In genomic region chr6:170435766-170436165, GRCh38 we compare ENCODE assay signal across 24 cellular contexts.
"Had no signal": no experiment of that assay in that cellular context is flagged by ENCODE, and none has a peak within 500 bp of the region (broad histone marks: within the 10 kb centered on the region; RNA-seq: fewer than 3 reads in every experiment).

No MANE protein-coding gene starts in this region.

- H3K9me3 ChIP-seq: Peyer's patch, SJSA1 had no signal

- H3K27ac Mint-ChIP-seq: activated CD4-positive, alpha-beta T cell treated with anti-CD3 and anti-CD28 coated beads, Interleukin-2, amount 10 ng/mL, durations not matched to agents 24 days and 14 days; activated naive CD4-positive, alpha-beta T cell treated with anti-CD3 and anti-CD28 coated beads for 36 hours; activated naive CD8-positive, alpha-beta T cell; activated T-helper 17 cell treated with anti-CD3 and anti-CD28 coated beads, Interleukin-2, amount 50 U/mL, for 72 hours; T-helper 1 cell treated with Interleukin-12 subunit alpha and Interleukin-12 subunit beta and Interleukin-4 antibody, amounts not matched to agents 30 μg/mL and 1 μg/mL, for 36 hours; WTC11 had no signal

- H3K4me3 Mint-ChIP-seq: activated CD4-positive, alpha-beta T cell treated with anti-CD3 and anti-CD28 coated beads, Interleukin-2, amount 10 ng/mL, durations not matched to agents 24 days and 14 days; activated naive CD4-positive, alpha-beta T cell treated with anti-CD3 and anti-CD28 coated beads for 36 hours; activated naive CD8-positive, alpha-beta T cell; activated T-helper 17 cell treated with anti-CD3 and anti-CD28 coated beads, Interleukin-2, amount 50 U/mL, for 72 hours; brain; T-helper 1 cell treated with Interleukin-12 subunit alpha and Interleukin-12 subunit beta and Interleukin-4 antibody, amounts not matched to agents 30 μg/mL and 1 μg/mL, for 36 hours; WTC11 had no signal

- ATAC-seq: activated T-helper 17 cell treated with anti-CD3 and anti-CD28 coated beads, Interleukin-2, amount 50 U/mL, for 72 hours; SK-N-SH treated with all-trans-retinoic acid at 6 μM for 48 hours; WTC11 had no signal

- H3K27me3 ChIP-seq: Peyer's patch, SJSA1 had no signal

- H3K4me1 Mint-ChIP-seq: activated CD4-positive, alpha-beta T cell treated with anti-CD3 and anti-CD28 coated beads, Interleukin-2, amount 10 ng/mL, durations not matched to agents 24 days and 14 days; activated T-helper 17 cell treated with anti-CD3 and anti-CD28 coated beads, Interleukin-2, amount 50 U/mL, for 72 hours had no signal

- H3K36me3 ChIP-seq: Peyer's patch, SJSA1 had no signal

- DNase-seq: activated CD4-positive, alpha-beta T cell treated with anti-CD3 and anti-CD28 coated beads, Interleukin-2, amount 10 ng/mL, durations not matched to agents 24 days and 14 days; activated CD4-positive, alpha-beta T cell treated with anti-CD3 and anti-CD28 coated beads, Interleukin-2, amount 50 U/mL, for 48 hours; activated CD4-positive, CD25-positive, alpha-beta regulatory T cell treated with anti-CD3 and anti-CD28 coated beads, Interleukin-2, amount 50 U/mL, for 72 hours; activated gamma-delta T cell; activated naive CD4-positive, alpha-beta T cell treated with anti-CD3 and anti-CD28 coated beads for 36 hours; activated T-cell treated with anti-CD3 and anti-CD28 coated beads for 4 hours; amygdala; Kasumi-1; KBM-7; NCI-H1105 treated with DMSO at 0.1 percent for 48 hours; NCI-H1436 treated with DMSO at 0.1 percent for 48 hours; NCI-H187; NCI-H2081; NCI-H510A treated with DMSO at 0.1 percent for 48 hours; Peyer's patch; SHP77; SW 1271 had no signal

- H3K27ac ChIP-seq: Peyer's patch, SJSA1 had no signal

- H3K4me3 ChIP-seq: Peyer's patch, SJSA1 had no signal
